Comparison of ENCODE assay signal across 8 cellular contexts in genomic region chr14:75561013-75561432, GRCh38. TPM values are rescaled to one million over a fixed set of nuclear protein-coding genes. Genes with fewer than 3 reads are reported as not detected.
DNase-seq lines count a peak whose midpoint lies in the region; ATAC-seq and TF ChIP-seq lines count a peak whose summit lies in the region.

No MANE protein-coding gene starts in this region.

- no peaks in the 10 kb centered on the region for H3K9me3 ChIP-seq in SJCRH30 (replicated peaks)
- H3K9me3 ChIP-seq in right cardiac atrium (ENCODE audit: control insufficient read depth, low read length) = no peaks in the 10 kb centered on the region

- ATAC-seq in right cardiac atrium (peak; percentile 80 to 83), GM19351 (IDR thresholded peaks at IDR 0.05; ENCODE audit: unreplicated experiment) (no peak)

- 2% methylated on average over 6 of the region's 6 CpGs for WGBS in right cardiac atrium

- no peak overlapping the region for H3K4me3 ChIP-seq in SJCRH30
- H3K4me3 ChIP-seq in astrocyte of the cerebellum (ENCODE audit: low read depth, low read length) = no peak overlapping the region
- no peak overlapping the region for H3K4me3 ChIP-seq in right cardiac atrium (ENCODE audit: low read length)
- no peak overlapping the region for H3K4me3 ChIP-seq in retinal pigment epithelial cell (ENCODE audit: low read length)

- H3K4me1 ChIP-seq in SJCRH30 (no peaks in the 10 kb centered on the region), right cardiac atrium (ENCODE audit: control insufficient read depth, insufficient read depth, low read length) (no peaks in the 10 kb centered on the region)

- CTCF ChIA-PET in GM10248 (lab: Yijun Ruan, JAX) = interaction anchor here (0.7 to 5.6 kb wide), 51 partner anchors 11 to 700 kb away, joined by 3 to 127 read pairs (median 4); partner anchors contain the start of genes BATF, ERG28, FLVCR2 and TTLL5

- H3K36me3 ChIP-seq in SJCRH30 = no peaks in the 10 kb centered on the region

- DNase-seq in GM10248 (ENCODE audit: extremely low spot score) (peak; percentile 61), M059J (ENCODE audit: low read depth) (peak; percentile 74), SJCRH30 (peak; percentile 64 to 77), astrocyte of the cerebellum (ENCODE audit: low read depth) (peak; percentile 61), right cardiac atrium (peak; percentile 63 to 85 (median 77)), retinal pigment epithelial cell (ENCODE audit: low read depth) (peak; percentile 30)

- POLR2A ChIA-PET in GM10248 (lab: Yijun Ruan, JAX) = interaction anchor here (0.9 kb wide), 1 partner anchor 20 kb away, joined by 4 read pairs; no protein-coding TSS in a partner anchor

- in situ Hi-C loops in astrocyte of the cerebellum (cut with HindIII; ENCODE audit: low sequenced_read_pairs) = no loop called here

- peak; percentile 91 for TF ChIP-seq CTCF in 22Rv1 (IDR thresholded peaks at IDR 0.05)
- TF ChIP-seq CTCF in GM10248 (IDR thresholded peaks at IDR 0.05; ENCODE audit: control extremely low read depth, extremely low read depth, low read depth, missing control alignments) = peak; percentile 76
- peak; percentile 91 for TF ChIP-seq CTCF in astrocyte of the cerebellum (IDR thresholded peaks at IDR 0.05; ENCODE audit: low read depth, low read length, missing control alignments)
- peak; percentile 91 for TF ChIP-seq CTCF in retinal pigment epithelial cell (conservative IDR thresholded peaks at IDR 0.05; ENCODE audit: low read depth, low read length)

- intact Hi-C loops in right cardiac atrium (cut with DNase I) = loop anchor here in 2 of 4 donors (10.0 kb wide), 2 partner anchors 226 to 256 kb away; no protein-coding TSS in a partner anchor

- H3K27me3 ChIP-seq in SJCRH30 = no peaks in the 10 kb centered on the region
- H3K27me3 ChIP-seq in right cardiac atrium (ENCODE audit: control insufficient read depth, insufficient read depth) = no peaks in the 10 kb centered on the region

- no peak overlapping the region for H3K27ac ChIP-seq in 22Rv1
- H3K27ac ChIP-seq in SJCRH30 = no peak overlapping the region
- H3K27ac ChIP-seq in right cardiac atrium (ENCODE audit: low read length) = no peak overlapping the region

RNA-seq across cellular contexts. Expression of gene FLVCR2, which starts 17.4 kb away (rescaled TPM):
- total RNA-seq in M059J (2014; rRNA removed; shearing (Covaris generic)) = 0.22 TPM in 1 of 2 replicates, not detected in the other
- total RNA-seq in SJCRH30 (2014; rRNA removed; shearing (Covaris generic)) = 2.8 and 3.4 TPM in 2 replicates
- total RNA-seq in right cardiac atrium = 1 to 10 TPM; 4.1 to 8.1 (median 6.3) TPM
- 1.3 TPM for polyA plus RNA-seq in right cardiac atrium

RNA-seq across cellular contexts. Expression of gene BATF, which starts 38.8 kb away (rescaled TPM):
- 1.9 TPM in 1 of 2 replicates, not detected in the other for total RNA-seq in M059J (2014; rRNA removed; shearing (Covaris generic))
- not detected in 2 replicates for total RNA-seq in SJCRH30 (2014; rRNA removed; shearing (Covaris generic))
- 1 to 10 TPM in 1 of 4 donors, under 1 TPM in 2, not detected in 1; 0.53 to 3.0 (median 0.54) TPM for total RNA-seq in right cardiac atrium
- polyA plus RNA-seq in right cardiac atrium = 0.91 TPM
